Comparison of ENCODE assay signal across 1 cellular context in the genomic region with DNA sequence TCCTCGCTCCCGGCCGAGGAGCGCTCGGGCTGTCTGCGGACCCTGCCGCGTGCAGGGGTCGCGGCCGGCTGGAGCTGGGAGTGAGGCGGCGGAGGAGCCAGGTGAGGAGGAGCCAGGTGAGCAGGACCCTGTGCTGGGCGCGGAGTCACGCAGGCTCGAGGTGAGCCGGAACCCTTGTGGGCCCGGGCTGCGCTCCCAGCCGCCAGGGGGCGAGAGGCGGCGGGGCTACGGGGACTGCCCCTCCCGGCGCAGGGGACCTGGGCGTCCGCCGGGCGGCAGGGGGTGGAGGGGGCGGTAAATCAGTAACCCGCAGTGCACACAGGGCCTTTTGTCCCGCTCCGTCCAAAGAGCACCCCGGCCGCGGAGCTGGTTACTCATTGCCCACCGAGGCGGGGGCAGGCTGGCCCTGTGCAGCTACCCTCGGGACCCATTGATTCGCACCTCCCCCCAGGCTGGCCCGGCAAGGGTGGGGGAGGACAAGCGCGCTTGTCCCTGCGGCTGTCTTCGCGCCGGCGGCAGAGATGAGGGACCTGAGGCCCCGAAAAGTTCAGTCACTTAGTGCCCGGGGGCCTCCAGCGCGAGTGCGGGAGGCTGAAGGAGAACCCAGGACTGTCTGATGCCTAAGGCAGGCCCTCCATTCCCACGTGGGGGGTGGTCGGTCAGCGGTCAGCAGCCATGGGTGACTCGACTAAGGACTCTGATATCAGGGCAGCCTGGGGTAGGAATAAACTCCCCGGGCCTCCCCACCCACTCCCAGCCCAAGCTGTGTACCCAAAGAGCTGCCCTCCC.
A peak's percentile ranks its signal among the peaks of the same experiment; 100 is the strongest.
TF ChIP-seq lines count a peak whose summit lies in the region.

No MANE protein-coding gene starts in this region.

TF ChIP-seq in K562, 482 proteins besides CTCF, POLR2A, EP300 and RAD21 (continued from another document and continues in another):
- no peak for TF ChIP-seq ZNF449 (CRISPR knock-in tag; IDR thresholded peaks at IDR 0.05)
- TF ChIP-seq HNRNPK (IDR thresholded peaks at IDR 0.05; ENCODE audit: low read depth, low read length, poor library complexity, severe bottlenecking) = peak; percentile 85
- TF ChIP-seq ZNF212 (CRISPR knock-in tag; IDR thresholded peaks at IDR 0.05) = no peak
- peak; percentile 83 for TF ChIP-seq POLR2G (IDR thresholded peaks at IDR 0.05; ENCODE audit: low read depth, low read length)
- TF ChIP-seq ZNF354B (CRISPR knock-in tag; IDR thresholded peaks at IDR 0.05) = no peak
- no peak for TF ChIP-seq MTF1 (CRISPR knock-in tag; IDR thresholded peaks at IDR 0.05; ENCODE audit: borderline replicate concordance)
- TF ChIP-seq TRIM28 (IDR thresholded peaks at IDR 0.05) = peak; percentile 28; the same call in 1 of the 2 replicates
- TF ChIP-seq SRSF9 (IDR thresholded peaks at IDR 0.05; ENCODE audit: borderline replicate concordance, low read depth, low read length) = no peak
- TF ChIP-seq SP1 (CRISPR knock-in tag; IDR thresholded peaks at IDR 0.05) = peak; percentile 82
- no peak for TF ChIP-seq TCFL5 (CRISPR knock-in tag; conservative IDR thresholded peaks at IDR 0.05)
- TF ChIP-seq ELF4 (CRISPR knock-in tag; IDR thresholded peaks at IDR 0.05) = no peak
- TF ChIP-seq BRF2 (IDR thresholded peaks at IDR 0.05; ENCODE audit: borderline replicate concordance, insufficient read depth, insufficient read length) = no peak
- no peak for TF ChIP-seq CGGBP1 (CRISPR knock-in tag; IDR thresholded peaks at IDR 0.05)
- no peak for TF ChIP-seq ZNF75A (CRISPR knock-in tag; IDR thresholded peaks at IDR 0.05)
- TF ChIP-seq ZFP30 (CRISPR knock-in tag; IDR thresholded peaks at IDR 0.05; ENCODE audit: borderline replicate concordance) = no peak
- no peak for TF ChIP-seq WHSC1 (IDR thresholded peaks at IDR 0.05; ENCODE audit: low read length)
- no peak for TF ChIP-seq ZNF274 (IDR thresholded peaks at IDR 0.05; ENCODE audit: borderline replicate concordance, low read depth, low read length)
- peak; percentile 75 for TF ChIP-seq CTBP1 (IDR thresholded peaks at IDR 0.05; ENCODE audit: borderline replicate concordance)
- TF ChIP-seq TAF7 (tag; IDR thresholded peaks at IDR 0.05) = no peak
- TF ChIP-seq XRCC3 (IDR thresholded peaks at IDR 0.05) = no peak
- no peak for TF ChIP-seq ZNF311 (CRISPR knock-in tag; IDR thresholded peaks at IDR 0.05)
- TF ChIP-seq MEIS2 (IDR thresholded peaks at IDR 0.05; ENCODE audit: partially characterized antibody) = no peak
- TF ChIP-seq BRD9 (IDR thresholded peaks at IDR 0.05; ENCODE audit: low read depth, partially characterized antibody) = no peak
- TF ChIP-seq ZNF12 (CRISPR knock-in tag; IDR thresholded peaks at IDR 0.05) = no peak; the same call in 1 of the 2 replicates
- no peak for TF ChIP-seq MITF (IDR thresholded peaks at IDR 0.05)
- TF ChIP-seq CREBBP (IDR thresholded peaks at IDR 0.05; ENCODE audit: low read depth, low read length) = no peak
- TF ChIP-seq NCOA1 (IDR thresholded peaks at IDR 0.05; ENCODE audit: low read depth) = 0 out of 2 replicates have a peak, but pooled peaks have one; percentile 20
- TF ChIP-seq PHTF2 (CRISPR knock-in tag; IDR thresholded peaks at IDR 0.05) = no peak
- TF ChIP-seq ZNF124 (CRISPR knock-in tag; IDR thresholded peaks at IDR 0.05) = no peak
- TF ChIP-seq ZSCAN29 (IDR thresholded peaks at IDR 0.05) = no peak
- no peak for TF ChIP-seq NFIX (CRISPR knock-in tag; IDR thresholded peaks at IDR 0.05; ENCODE audit: low read depth)
- TF ChIP-seq TCF3 (CRISPR knock-in tag; IDR thresholded peaks at IDR 0.05) = no peak
- no peak for TF ChIP-seq ZNF778 (CRISPR knock-in tag; IDR thresholded peaks at IDR 0.05)
- peak; percentile 47; the same call in 1 of the 2 replicates for TF ChIP-seq ESRRA (IDR thresholded peaks at IDR 0.05; ENCODE audit: borderline replicate concordance, low read depth)
- 0 out of 6 replicates have a peak, but pooled peaks of 1 of the 3 experiments have one; percentile 34 for TF ChIP-seq ZBTB11 (CRISPR knock-in tag; IDR thresholded peaks at IDR 0.05)
- TF ChIP-seq GTF2A2 (tag; IDR thresholded peaks at IDR 0.05) = no peak
- TF ChIP-seq CAMTA2 (CRISPR knock-in tag; conservative IDR thresholded peaks at IDR 0.05) = no peak
- TF ChIP-seq FOXK1 (CRISPR knock-in tag; IDR thresholded peaks at IDR 0.05; ENCODE audit: borderline replicate concordance) = 0 out of 2 replicates have a peak, but pooled peaks have one; percentile 68
- no peak for TF ChIP-seq MIER1 (IDR thresholded peaks at IDR 0.05; ENCODE audit: low read depth)
- TF ChIP-seq ZBTB49 (CRISPR knock-in tag; IDR thresholded peaks at IDR 0.05; ENCODE audit: borderline replicate concordance) = no peak
- TF ChIP-seq MAFF (IDR thresholded peaks at IDR 0.05; ENCODE audit: low read length) = no peak
- 0 out of 4 replicates have a peak, but pooled peaks of 1 of the 2 experiments have one; percentile 35 for TF ChIP-seq TBL1XR1 (IDR thresholded peaks at IDR 0.05; ENCODE audit: low read length in 2 of 2)
- TF ChIP-seq RFX5 (IDR thresholded peaks at IDR 0.05; ENCODE audit: low read depth, low read length) = no peak
- TF ChIP-seq RREB1 (CRISPR knock-in tag; IDR thresholded peaks at IDR 0.05) = no peak
- TF ChIP-seq ZNF584 (CRISPR knock-in tag; IDR thresholded peaks at IDR 0.05; ENCODE audit: low read depth) = no peak
- TF ChIP-seq SMC3 (conservative IDR thresholded peaks at IDR 0.05; ENCODE audit: insufficient read depth, low read depth, low read length) = no peak; the same call in 1 of the 2 replicates
- no peak for TF ChIP-seq ZNF408 (CRISPR knock-in tag; IDR thresholded peaks at IDR 0.05; ENCODE audit: low read depth)
- TF ChIP-seq ZNF175 (CRISPR knock-in tag; IDR thresholded peaks at IDR 0.05; ENCODE audit: low read depth) = no peak
- TF ChIP-seq ESRRB (CRISPR knock-in tag; IDR thresholded peaks at IDR 0.05; ENCODE audit: borderline replicate concordance) = no peak
- TF ChIP-seq SREBF2 (CRISPR knock-in tag; IDR thresholded peaks at IDR 0.05) = no peak
- TF ChIP-seq BRF1 (IDR thresholded peaks at IDR 0.05; ENCODE audit: borderline replicate concordance, extremely low read depth, insufficient read length) = no peak
